In genomic region chr15:81908111-81908510, GRCh38 we compare ENCODE assay signal across 28 cellular contexts.
"Had no signal": no experiment of that assay in that cellular context is flagged by ENCODE, and none has a peak within 500 bp of the region (broad histone marks: within the 10 kb centered on the region; RNA-seq: fewer than 3 reads in every experiment).

No MANE protein-coding gene starts in this region.

- DNase-seq: kidney; left colon; left lung; lower lobe of right lung; mammary epithelial cell; mesenchymal stem cell; naive thymus-derived CD8-positive, alpha-beta T cell; occipital lobe; pancreas; posterior cingulate gyrus; retina; right cardiac atrium; stimulated activated CD4-positive, alpha-beta T cell treated with anti-CD3 and anti-CD28 coated beads, Interleukin-12 subunit alpha, Interleukin-12 subunit beta, amount 100 ng/mL, for 4 hours; stimulated activated CD4-positive, alpha-beta T cell treated with anti-CD3 and anti-CD28 coated beads, Interleukin-15, amount 100 ng/mL, for 24 hours; stimulated activated CD4-positive, alpha-beta T cell treated with anti-CD3 and anti-CD28 coated beads, Interleukin-2, amount 100 ng/mL, for 24 hours; stimulated activated CD4-positive, alpha-beta T cell treated with anti-CD3 and anti-CD28 coated beads, Interleukin-4, amount 100 ng/mL, for 1 hour; stimulated activated naive B cell treated with anti-CD40 and anti-IgM and Interleukin-4, amounts not matched to agents 10 μg/mL and 1 μg/mL and 100 μg/mL, for 72 hours; stimulated activated naive CD8-positive, alpha-beta T cell treated with anti-CD3 and anti-CD28 coated beads, Interleukin-15, Interleukin-2, amounts not matched to agents 100 U/mL and 50 U/mL, for 24 hours; stomach; testis; thyroid gland; transverse colon had no signal

- H3K27ac ChIP-seq: left lung, lower lobe of right lung, neutrophil, pancreas, prostate gland, stomach, testis, thyroid gland, upper lobe of left lung, vagina had no signal

- H3K27me3 ChIP-seq: neutrophil, pancreas, stomach, testis, thyroid gland, transverse colon, upper lobe of left lung, vagina had no signal

- H3K4me3 ChIP-seq: left lung, lower lobe of right lung, pancreas, prostate gland, skin epidermis, stomach, testis, thyroid gland, transverse colon, upper lobe of left lung, vagina had no signal

- H3K9me3 ChIP-seq: left lung, lower lobe of right lung, neutrophil, pancreas, prostate gland, stomach, testis, thyroid gland, transverse colon, upper lobe of left lung, vagina had no signal

- H3K36me3 ChIP-seq: left lung, lower lobe of right lung, neutrophil, pancreas, prostate gland, stomach, thyroid gland, transverse colon, upper lobe of left lung, vagina had no signal

- H3K4me1 ChIP-seq: left lung, lower lobe of right lung, pancreas, prostate gland, testis, thyroid gland, upper lobe of left lung had no signal

- ATAC-seq: left colon; left lung; lower lobe of right lung; naive thymus-derived CD8-positive, alpha-beta T cell; pancreas; right cardiac atrium; sciatic nerve; stimulated activated naive B cell treated with anti-CD40 and anti-IgM and Interleukin-4, amounts not matched to agents 10 μg/mL and 1 μg/mL and 100 μg/mL, for 72 hours; stimulated activated naive CD8-positive, alpha-beta T cell treated with anti-CD3 and anti-CD28 coated beads, Interleukin-15, Interleukin-2, amounts not matched to agents 100 U/mL and 50 U/mL, for 24 hours had no signal
